In genomic region chr12:48388430-48388829, GRCh38 we compare ENCODE assay signal across 25 cellular contexts. TPM values are rescaled to one million over a fixed set of nuclear protein-coding genes. Genes with fewer than 3 reads are reported as not detected.
DNase-seq lines count a peak whose midpoint lies in the region; ATAC-seq, FAIRE-seq and TF ChIP-seq lines count a peak whose summit lies in the region.
"Had no signal": no experiment of that assay in that cellular context is flagged by ENCODE, and none has a peak within 500 bp of the region (broad histone marks: within the 10 kb centered on the region; RNA-seq: fewer than 3 reads in every experiment).

No MANE protein-coding gene starts in this region.

- H3K36me3 Mint-ChIP-seq in stimulated activated effector memory CD8-positive, alpha-beta T cell treated with anti-CD3 and anti-CD28 coated beads, Interleukin-12 subunit alpha, Interleukin-12 subunit beta, amount 100 ng/mL, for 72 hours = no peaks in the 10 kb centered on the region
- H3K36me3 Mint-ChIP-seq: activated naive CD4-positive, alpha-beta T cell treated with anti-CD3 and anti-CD28 coated beads, Interleukin-2, amount 50 U/mL, for 72 hours had no signal

- DNase-seq in GM04504 (ENCODE audit: low read depth) = peak; percentile 14
- peak; percentile 51 for DNase-seq in amniotic epithelial cell (ENCODE audit: low read depth)
- DNase-seq in fibroblast of the aortic adventitia (ENCODE audit: low read depth) = peak; percentile 66
- no peak for DNase-seq in sciatic nerve (ENCODE audit: low spot score)
- DNase-seq in HTR-8/SVneo (ENCODE audit: insufficient read length, low spot score) = no peak
- DNase-seq in stimulated activated effector memory CD8-positive, alpha-beta T cell treated with anti-CD3 and anti-CD28 coated beads, Interleukin-12 subunit alpha, Interleukin-12 subunit beta, amount 100 ng/mL, for 72 hours (ENCODE audit: low spot score in 2 of 2) = no peak
- DNase-seq: activated CD4-positive, alpha-beta T cell treated with anti-CD3 and anti-CD28 coated beads for 1 hour; activated T-cell treated with anti-CD3 and anti-CD28 coated beads, Interleukin-2, amount 50 U/mL, for 24 hours; brain microvascular endothelial cell; DND-41; MM.1S; mucosa of descending colon; NCI-H2171; NCI-H526; small intestine; stimulated activated CD4-positive, alpha-beta T cell treated with anti-CD3 and anti-CD28 coated beads, Interleukin-4, amount 100 ng/mL, for 24 hours; stomach; upper lobe of left lung had no signal

- intact Hi-C loops in sciatic nerve (cut with DNase I) = no loop called here

- TF ChIP-seq CTCF in fibroblast of the aortic adventitia (IDR thresholded peaks at IDR 0.05; ENCODE audit: insufficient read depth, low read length) = no peak

- H3K4me1 Mint-ChIP-seq in stimulated activated effector memory CD8-positive, alpha-beta T cell treated with anti-CD3 and anti-CD28 coated beads, Interleukin-12 subunit alpha, Interleukin-12 subunit beta, amount 100 ng/mL, for 72 hours = no peaks in the 10 kb centered on the region
- H3K4me1 Mint-ChIP-seq: B cell had no signal

- no peak overlapping the region for H3K27ac Mint-ChIP-seq in stimulated activated effector memory CD8-positive, alpha-beta T cell treated with anti-CD3 and anti-CD28 coated beads, Interleukin-12 subunit alpha, Interleukin-12 subunit beta, amount 100 ng/mL, for 72 hours
- H3K27ac Mint-ChIP-seq: activated naive CD4-positive, alpha-beta T cell treated with anti-CD3 and anti-CD28 coated beads, Interleukin-2, amount 50 U/mL, for 72 hours; activated T-cell treated with anti-CD3 and anti-CD28 coated beads, Interleukin-2, amount 50 U/mL, for 24 hours; B cell; progenitor cell of endocrine pancreas had no signal

- no peak for FAIRE-seq in HTR-8/SVneo (lab: Jason Lieb, UNC)
- FAIRE-seq: GM18507, HepG2, small intestine had no signal

- ATAC-seq in sciatic nerve = peak; percentile 66
- ATAC-seq in stimulated activated effector memory CD8-positive, alpha-beta T cell treated with anti-CD3 and anti-CD28 coated beads, Interleukin-12 subunit alpha, Interleukin-12 subunit beta, amount 100 ng/mL, for 72 hours = no peak
- ATAC-seq in GM21515 (IDR thresholded peaks at IDR 0.05; ENCODE audit: unreplicated experiment) = no peak
- no peak for ATAC-seq in GM19395 (IDR thresholded peaks at IDR 0.05; ENCODE audit: unreplicated experiment)
- ATAC-seq: activated naive CD4-positive, alpha-beta T cell treated with anti-CD3 and anti-CD28 coated beads, Interleukin-2, amount 50 U/mL, for 72 hours; HepG2; mucosa of descending colon had no signal

- H3K4me3 ChIP-seq in fibroblast of the aortic adventitia (ENCODE audit: low read depth, low read length) = no peak overlapping the region
- H3K4me3 ChIP-seq: mucosa of descending colon, stomach, upper lobe of left lung had no signal

- H3K4me3 Mint-ChIP-seq in stimulated activated effector memory CD8-positive, alpha-beta T cell treated with anti-CD3 and anti-CD28 coated beads, Interleukin-12 subunit alpha, Interleukin-12 subunit beta, amount 100 ng/mL, for 72 hours = no peak overlapping the region
- H3K4me3 Mint-ChIP-seq: activated T-cell treated with anti-CD3 and anti-CD28 coated beads, Interleukin-2, amount 50 U/mL, for 24 hours; B cell had no signal

- H3K9me3 Mint-ChIP-seq in stimulated activated effector memory CD8-positive, alpha-beta T cell treated with anti-CD3 and anti-CD28 coated beads, Interleukin-12 subunit alpha, Interleukin-12 subunit beta, amount 100 ng/mL, for 72 hours = no peaks in the 10 kb centered on the region
- H3K9me3 Mint-ChIP-seq: activated T-cell treated with anti-CD3 and anti-CD28 coated beads, Interleukin-2, amount 50 U/mL, for 24 hours had no signal

RNA-seq across cellular contexts. Expression of gene ZNF641, which starts 37.7 kb away (rescaled TPM):
- total RNA-seq in fibroblast of the aortic adventitia (ENCODE audit: low replicate concordance) (6.3 and 9.9 TPM in 2 replicates), sciatic nerve (24.8 TPM)

Comparison
In these comparisons a context has a peak if more than half of its experiments do, and no peak if none do; other contexts are left out.
1. DNase-seq: peak in GM04504 (single experiment), amniotic epithelial cell (single experiment) and fibroblast of the aortic adventitia (single experiment); none in sciatic nerve (single experiment), HTR-8/SVneo (single experiment) and stimulated activated effector memory CD8-positive, alpha-beta T cell treated with anti-CD3 and anti-CD28 coated beads, Interleukin-12 subunit alpha, Interleukin-12 subunit beta, amount 100 ng/mL, for 72 hours (0 of 2).